ENCODE assay signal across 19 cellular contexts in the genomic region with DNA sequence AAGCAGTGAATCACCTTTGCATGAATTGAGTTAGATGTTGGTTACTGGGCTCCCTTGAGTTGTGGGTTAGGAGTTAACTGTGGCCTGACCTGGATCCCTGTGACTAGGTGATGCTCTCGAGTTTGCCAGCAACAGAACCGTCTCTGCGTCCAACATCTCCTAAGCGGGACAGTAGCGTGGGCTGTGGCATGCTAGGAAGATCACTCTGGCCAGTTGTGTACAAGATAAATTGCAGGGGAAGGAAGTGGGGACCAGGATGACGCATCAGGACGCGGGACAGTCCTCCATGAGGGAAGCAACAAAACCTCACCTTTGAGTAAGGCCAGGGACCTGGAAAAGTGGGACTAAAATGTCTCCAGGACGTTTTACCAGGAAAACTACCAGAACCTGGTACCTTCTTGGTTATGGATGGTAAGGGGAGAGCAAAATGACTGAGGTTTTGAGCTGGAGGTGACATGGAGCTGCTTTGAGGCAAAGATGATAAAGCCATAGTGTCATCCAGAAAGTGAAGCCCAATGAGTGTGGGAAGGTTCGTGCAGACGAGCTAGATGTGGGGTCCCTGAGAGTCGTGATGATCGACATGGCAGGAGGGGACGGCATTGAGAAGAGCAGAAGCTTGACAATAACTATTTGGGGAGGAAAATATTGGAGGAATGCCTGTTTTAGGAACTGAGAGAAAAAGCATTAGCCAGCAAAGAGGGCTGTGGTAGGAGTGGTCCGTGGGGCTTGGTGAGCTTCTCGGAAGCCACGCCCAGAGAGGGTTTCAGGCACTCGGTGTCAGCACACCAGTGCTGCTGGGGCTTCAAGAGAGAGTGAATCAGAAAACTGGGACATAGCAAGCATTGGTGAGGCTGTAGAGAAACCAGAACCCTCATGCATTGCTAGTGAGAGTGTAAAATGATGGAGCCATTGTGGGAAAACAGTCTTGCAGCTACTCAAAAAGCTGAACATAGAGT.
DNase-seq lines count a peak whose midpoint lies in the region; ATAC-seq and TF ChIP-seq lines count a peak whose summit lies in the region.
"Had no signal": no experiment of that assay in that cellular context is flagged by ENCODE, and none has a peak within 500 bp of the region (broad histone marks: within the 10 kb centered on the region; RNA-seq: fewer than 3 reads in every experiment).

No MANE protein-coding gene starts in this region.

- H2BK5ac ChIP-seq in trophoblast cell (ENCODE audit: low read depth, low read length, poor library complexity): no peak overlapping the region

- intact Hi-C loops in ascending aorta (cut with DNase I): no loop called here

- H3K9ac ChIP-seq in trophoblast cell (ENCODE audit: low read length): no peak overlapping the region
- H3K9ac ChIP-seq: BLaER1, GM23248 had no signal

- ATAC-seq in activated CD8-positive, alpha-beta memory T cell treated with anti-CD3 and anti-CD28 coated beads, Interleukin-2, amount 10 ng/mL, durations not matched to agents 7 days and 5 days: peak; percentile 95
- ATAC-seq: A549; activated naive CD8-positive, alpha-beta T cell treated with anti-CD3 and anti-CD28 coated beads, Interleukin-2, amount 50 U/mL, for 24 hours had no signal

- TF ChIP-seq CTCF in fibroblast of the aortic adventitia (IDR thresholded peaks at IDR 0.05; ENCODE audit: insufficient read depth, low read length) (no peak), ascending aorta (IDR thresholded peaks at IDR 0.05) (no peak)

- H3K23ac ChIP-seq in trophoblast cell (ENCODE audit: low read length): no peak overlapping the region

- H3K36me3 ChIP-seq in trophoblast cell (ENCODE audit: control insufficient read depth in 1 of 2, insufficient read depth in 2 of 2, low read length in 2 of 2) (peaks cover 4 to 7% of the 10 kb centered on the region in 2 experiments), ascending aorta (peaks cover 9 to 24% of the 10 kb centered on the region in 2 donors)
- H3K36me3 ChIP-seq: breast epithelium, neutrophil had no signal

- H3K27ac Mint-ChIP-seq in activated CD8-positive, alpha-beta memory T cell treated with anti-CD3 and anti-CD28 coated beads, Interleukin-2, amount 10 ng/mL, durations not matched to agents 7 days and 5 days: peak overlapping the region; percentile 75
- H3K27ac Mint-ChIP-seq: activated naive CD8-positive, alpha-beta T cell treated with anti-CD3 and anti-CD28 coated beads, Interleukin-2, amount 50 U/mL, for 24 hours had no signal

- peaks cover 51 to 58% of the 10 kb centered on the region in 2 experiments for H3K4me1 ChIP-seq in trophoblast cell (ENCODE audit: control insufficient read depth in 1 of 2, insufficient read depth in 2 of 2, low read length in 2 of 2)
- H3K4me1 ChIP-seq in ascending aorta: peaks cover 5 to 16% of the 10 kb centered on the region in 2 donors
- H3K4me1 ChIP-seq: breast epithelium had no signal

- H4K12ac ChIP-seq in trophoblast cell (ENCODE audit: low read depth, low read length): no peak overlapping the region

- H3K27me3 ChIP-seq in trophoblast cell (ENCODE audit: insufficient read depth, low read length) (no peaks in the 10 kb centered on the region), ascending aorta (no peaks in the 10 kb centered on the region)
- H3K27me3 ChIP-seq: BLaER1, breast epithelium, dorsolateral prefrontal cortex, neutrophil, suprapubic skin had no signal

- no peaks in the 10 kb centered on the region for H3K9me3 Mint-ChIP-seq in activated CD8-positive, alpha-beta memory T cell treated with anti-CD3 and anti-CD28 coated beads, Interleukin-2, amount 10 ng/mL, durations not matched to agents 7 days and 5 days (ENCODE audit: low read depth)
- H3K9me3 Mint-ChIP-seq: activated naive CD8-positive, alpha-beta T cell treated with anti-CD3 and anti-CD28 coated beads, Interleukin-2, amount 50 U/mL, for 24 hours had no signal

- no peak overlapping the region for H2BK120ac ChIP-seq in trophoblast cell (ENCODE audit: insufficient read depth, low read length, poor library complexity)

- H3K36me3 Mint-ChIP-seq in activated CD8-positive, alpha-beta memory T cell treated with anti-CD3 and anti-CD28 coated beads, Interleukin-2, amount 10 ng/mL, durations not matched to agents 7 days and 5 days: no peaks in the 10 kb centered on the region

- H3K9me3 ChIP-seq in trophoblast cell (ENCODE audit: insufficient read depth, low read depth, low read length): no peaks in the 10 kb centered on the region
- H3K9me3 ChIP-seq in ascending aorta: no peaks in the 10 kb centered on the region
- H3K9me3 ChIP-seq: A549, BLaER1, breast epithelium, neutrophil, suprapubic skin had no signal

- CTCF ChIA-PET in activated CD8-positive, alpha-beta memory T cell treated with anti-CD3 and anti-CD28 coated beads, Interleukin-2, amount 10 ng/mL, durations not matched to agents 7 days and 5 days (lab: Charles Lee): interaction anchor here (1.0 to 2.1 kb wide), 3 partner anchors 13 to 180 kb away, joined by 3 to 8 read pairs (median 3); no protein-coding TSS in a partner anchor

- peak overlapping the region; percentile 7 for H3K18ac ChIP-seq in trophoblast cell (ENCODE audit: low read length)

- peak overlapping the region; percentile 26 for H2BK12ac ChIP-seq in trophoblast cell (ENCODE audit: low read length)

- H3K4me2 ChIP-seq in trophoblast cell (ENCODE audit: low read length): no peak overlapping the region
- H3K4me2 ChIP-seq: A549, BLaER1 had no signal

- no CpG with 5 or more reads among the region's 18 CpGs for WGBS in trophoblast cell (ENCODE audit: extremely low coverage, insufficient coverage, insufficient read length)

- peak overlapping the region; percentile 23 for H4K91ac ChIP-seq in trophoblast cell (ENCODE audit: low read depth, low read length)

- H4K8ac ChIP-seq in trophoblast cell (ENCODE audit: low read depth, low read length): peak overlapping the region; percentile 34

- H3K4ac ChIP-seq in trophoblast cell (ENCODE audit: low read depth, low read length): no peak overlapping the region

- H3K14ac ChIP-seq in trophoblast cell (ENCODE audit: low read length): no peak overlapping the region

- peak; percentile 75 for DNase-seq in activated CD8-positive, alpha-beta memory T cell treated with anti-CD3 and anti-CD28 coated beads, Interleukin-2, amount 10 ng/mL, durations not matched to agents 7 days and 5 days
- no peak for DNase-seq in activated CD8-positive, alpha-beta memory T cell treated with anti-CD3 and anti-CD28 coated beads, Interleukin-2, amount 50 U/mL, for 48 hours
- DNase-seq in RPMI8226: peak; percentile 76
- DNase-seq in fibroblast of the aortic adventitia (ENCODE audit: low read depth): peak; percentile 59
- DNase-seq in trophoblast cell: no peak
- no peak for DNase-seq in NCI-H446 (lab: John Stamatoyannopoulos, UW)
- no peak for DNase-seq in KG1 (lab: John Stamatoyannopoulos, UW)
- no peak for DNase-seq in ascending aorta (ENCODE audit: low spot score in 2 of 2)
- DNase-seq: activated naive CD8-positive, alpha-beta T cell treated with anti-CD3 and anti-CD28 coated beads, Interleukin-2, amount 50 U/mL, for 24 hours; dorsolateral prefrontal cortex; GM23248; NCI-H2227 treated with DMSO at 0.1 percent for 48 hours had no signal

- H3K27ac ChIP-seq in trophoblast cell (ENCODE audit: low read depth, low read length) (no peak overlapping the region), ascending aorta (no peak overlapping the region)
- H3K27ac ChIP-seq: A549, BLaER1, breast epithelium, GM23248, neutrophil, RWPE1, suprapubic skin, VCaP had no signal

- peaks cover 49% of the 10 kb centered on the region for H3K79me1 ChIP-seq in trophoblast cell (ENCODE audit: low read length)

- no peak overlapping the region for H2AK5ac ChIP-seq in trophoblast cell (ENCODE audit: low read length)

- H3K79me2 ChIP-seq in trophoblast cell (ENCODE audit: control insufficient read depth, insufficient read depth, low read length, poor library complexity): no peaks in the 10 kb centered on the region

- peaks cover 39% of the 10 kb centered on the region for H3K4me1 Mint-ChIP-seq in activated CD8-positive, alpha-beta memory T cell treated with anti-CD3 and anti-CD28 coated beads, Interleukin-2, amount 10 ng/mL, durations not matched to agents 7 days and 5 days

- H3K4me3 Mint-ChIP-seq in activated CD8-positive, alpha-beta memory T cell treated with anti-CD3 and anti-CD28 coated beads, Interleukin-2, amount 10 ng/mL, durations not matched to agents 7 days and 5 days: no peak overlapping the region
- H3K4me3 Mint-ChIP-seq: activated naive CD8-positive, alpha-beta T cell treated with anti-CD3 and anti-CD28 coated beads, Interleukin-2, amount 50 U/mL, for 24 hours had no signal

- H3K27me3 Mint-ChIP-seq in activated CD8-positive, alpha-beta memory T cell treated with anti-CD3 and anti-CD28 coated beads, Interleukin-2, amount 10 ng/mL, durations not matched to agents 7 days and 5 days: no peaks in the 10 kb centered on the region
- H3K27me3 Mint-ChIP-seq: activated naive CD8-positive, alpha-beta T cell treated with anti-CD3 and anti-CD28 coated beads, Interleukin-2, amount 50 U/mL, for 24 hours had no signal

- H3K4me3 ChIP-seq in fibroblast of the aortic adventitia (ENCODE audit: low read depth, low read length) (no peak overlapping the region), trophoblast cell (ENCODE audit: low read depth, low read length) (no peak overlapping the region), ascending aorta (no peak overlapping the region)
- H3K4me3 ChIP-seq: A549, BLaER1, breast epithelium, dorsolateral prefrontal cortex, GM23248, suprapubic skin had no signal

- H2AFZ ChIP-seq in trophoblast cell (ENCODE audit: insufficient read depth, low read length, poor library complexity): no peak overlapping the region
- H2AFZ ChIP-seq: GM23248 had no signal

Comparison
In these comparisons a context has a peak if more than half of its experiments do, and no peak if none do; other contexts are left out.
1. DNase-seq: peak in activated CD8-positive, alpha-beta memory T cell treated with anti-CD3 and anti-CD28 coated beads, Interleukin-2, amount 10 ng/mL, durations not matched to agents 7 days and 5 days (single experiment), RPMI8226 (single experiment) and fibroblast of the aortic adventitia (single experiment); none in activated CD8-positive, alpha-beta memory T cell treated with anti-CD3 and anti-CD28 coated beads, Interleukin-2, amount 50 U/mL, for 48 hours (single experiment), trophoblast cell (0 of 2), NCI-H446 (0 of 2), KG1 (single experiment) and ascending aorta (0 of 2).